In genomic region chr1:165828103-165828558, GRCh38 we compare ENCODE assay signal across 8 cellular contexts. TPM values are rescaled to one million over a fixed set of nuclear protein-coding genes. Genes with fewer than 3 reads are reported as not detected.
A peak's percentile ranks its signal among the peaks of the same experiment; 100 is the strongest.
DNase-seq lines count a peak whose midpoint lies in the region; ATAC-seq and TF ChIP-seq lines count a peak whose summit lies in the region.

No MANE protein-coding gene starts in this region.

- no peaks in the 10 kb centered on the region for H3K36me3 ChIP-seq in muscle layer of colon (ENCODE audit: insufficient read depth, low read length)

- no peaks in the 10 kb centered on the region for H3K9me3 ChIP-seq in muscle layer of colon (ENCODE audit: low read length)

- peak overlapping the region; percentile 81 for H3K27ac ChIP-seq in muscle layer of colon (ENCODE audit: low read depth, low read length)

- no peak for TF ChIP-seq CTCF in endothelial cell (IDR thresholded peaks at IDR 0.05; ENCODE audit: unreplicated experiment)

- no peaks in the 10 kb centered on the region for H3K9me3 Mint-ChIP-seq in endothelial cell (ENCODE audit: unreplicated experiment)

- peaks cover 11% of the 10 kb centered on the region for H3K27me3 Mint-ChIP-seq in endothelial cell (ENCODE audit: unreplicated experiment)

- H3K36me3 Mint-ChIP-seq in endothelial cell (ENCODE audit: low read depth, unreplicated experiment): no peaks in the 10 kb centered on the region

- H3K9ac ChIP-seq in muscle layer of colon (ENCODE audit: low read length): peak overlapping the region; percentile 50

- no peaks in the 10 kb centered on the region for H3K27me3 ChIP-seq in muscle layer of colon (ENCODE audit: control insufficient read depth in 1 of 2, insufficient read depth in 2 of 2, low read length in 2 of 2)

- ATAC-seq in GM18517 (IDR thresholded peaks at IDR 0.05; ENCODE audit: unreplicated experiment) (peak; percentile 41), HG02981 (IDR thresholded peaks at IDR 0.05; ENCODE audit: unreplicated experiment) (peak; percentile 37)

- H3K4me1 ChIP-seq in muscle layer of colon (ENCODE audit: insufficient read depth, low read length): peaks cover 12% of the 10 kb centered on the region

- peaks cover 20% of the 10 kb centered on the region for H3K4me1 Mint-ChIP-seq in endothelial cell (ENCODE audit: unreplicated experiment)

- DNase-seq in AG08396 (ENCODE audit: low spot score) (peak; percentile 73), NCI-H2227 treated with DMSO at 0.1 percent for 48 hours (lab: John Stamatoyannopoulos, UW) (peak; percentile 51), endothelial cell (ENCODE audit: low spot score) (peak; percentile 62)
- DNase-seq in activated CD4-positive, alpha-beta T cell treated with anti-CD3 and anti-CD28 coated beads, Interleukin-2, amount 50 U/mL, for 48 hours: peak; percentile 55 to 67
- peak in 4 of 6 experiments; percentile 5 to 37 (median 18) for DNase-seq in stimulated activated naive CD4-positive, alpha-beta T cell (lab: John Stamatoyannopoulos, UW)

- H3K4me3 Mint-ChIP-seq in endothelial cell (ENCODE audit: unreplicated experiment): peak overlapping the region; percentile 98

- H3K4me3 ChIP-seq in muscle layer of colon (ENCODE audit: low read depth in 1 of 2, low read length in 2 of 2): peak overlapping the region; percentile 83 to 88

- peak overlapping the region; percentile 95 for H3K27ac Mint-ChIP-seq in endothelial cell (ENCODE audit: unreplicated experiment)

RNA-seq across cellular contexts. Expression of gene UCK2, which starts 0.7 kb away (rescaled TPM):
- total RNA-seq in endothelial cell (ENCODE audit: unreplicated experiment): 52.9 TPM

RNA-seq across cellular contexts. Expression of gene TMCO1, which starts 59.5 kb away (rescaled TPM):
- total RNA-seq in endothelial cell (ENCODE audit: unreplicated experiment): 98.3 TPM

Comparison
In these comparisons a context has a peak if more than half of its experiments do, and no peak if none do; other contexts are left out.
1. Peak in every context shown above with its lines: DNase-seq, ATAC-seq, H3K4me3 ChIP-seq and H3K27ac ChIP-seq.
2. DNase-seq: peak in every context shown above with its lines; median percentile 73 in AG08396; 62 in endothelial cell; 61 in activated CD4-positive, alpha-beta T cell treated with anti-CD3 and anti-CD28 coated beads, Interleukin-2, amount 50 U/mL, for 48 hours; 51 in NCI-H2227 treated with DMSO at 0.1 percent for 48 hours; 18 in stimulated activated naive CD4-positive, alpha-beta T cell.